6 cellular contexts compared by ENCODE assay signal in the genomic region with DNA sequence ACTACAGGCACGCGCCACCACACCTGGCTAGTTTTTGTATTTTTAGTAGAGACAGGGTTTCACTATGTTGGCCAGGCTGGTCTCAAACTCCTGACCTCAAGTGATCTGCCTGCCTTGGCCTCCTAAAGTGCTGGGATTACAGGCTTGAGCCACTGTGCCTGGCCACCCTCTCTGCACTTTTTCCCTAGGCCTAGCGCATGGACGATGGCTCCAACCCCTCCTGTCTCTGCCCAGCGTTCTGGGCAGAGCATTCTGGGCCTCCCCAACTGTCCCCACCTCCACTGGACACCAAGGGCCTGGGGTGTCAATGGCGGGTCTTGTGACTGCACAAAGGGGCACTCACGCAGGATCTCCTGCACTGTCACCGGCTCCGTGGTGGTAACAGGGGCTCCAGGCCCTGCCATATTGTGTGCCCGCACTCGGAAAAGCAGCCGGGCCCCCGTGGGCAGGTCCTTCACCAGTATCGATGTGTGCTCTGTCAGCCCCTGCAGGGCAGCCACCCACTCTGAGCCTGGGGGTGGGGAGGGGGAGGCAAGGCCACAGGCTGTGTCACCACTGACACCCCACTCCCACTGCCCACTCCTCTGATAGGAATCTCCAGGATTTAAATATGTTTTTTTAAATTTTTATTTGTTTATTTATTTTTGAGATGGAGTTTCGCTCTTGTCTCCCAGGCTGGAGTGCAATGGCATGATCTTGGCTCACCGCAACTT. TPM values are rescaled to one million over a fixed set of nuclear protein-coding genes. Genes with fewer than 3 reads are reported as not detected.
"Had no signal": no experiment of that assay in that cellular context is flagged by ENCODE, and none has a peak within 500 bp of the region (broad histone marks: within the 10 kb centered on the region; RNA-seq: fewer than 3 reads in every experiment).

No MANE protein-coding gene starts in this region.

RNA-seq across cellular contexts. Expression of gene MYBPC3, which starts 17.6 kb away (rescaled TPM):
- total RNA-seq: GM23248, H9, HepG2, HFFc6, HT1080 had no signal
- polyA plus RNA-seq: GM23248, HepG2, IgD-negative memory B cell had no signal

RNA-seq across cellular contexts. Expression of gene SPI1, which starts 43.5 kb away (rescaled TPM):
- total RNA-seq: GM23248, H9, HepG2, HFFc6, HT1080 had no signal
- polyA plus RNA-seq: HepG2 had no signal
